In genomic region chr16:9078467-9079429, GRCh38 we compare ENCODE assay signal across 8 cellular contexts. TPM values are rescaled to one million over a fixed set of nuclear protein-coding genes. Genes with fewer than 3 reads are reported as not detected.
DNase-seq lines count a peak whose midpoint lies in the region; ATAC-seq, FAIRE-seq and TF ChIP-seq lines count a peak whose summit lies in the region.
"Not testable (repeated sequence)": the region's sequence is repeated elsewhere in the genome, so short reads cannot be mapped to it uniquely, and the experiment has no call there.

No MANE protein-coding gene starts in this region.

- CTCF ChIA-PET in activated CD8-positive, alpha-beta T cell treated with anti-CD3 and anti-CD28 coated beads for 36 hours (lab: Charles Lee): interaction anchor here (0.9 to 3.5 kb wide), 9 partner anchors 9 to 70 kb away, joined by 3 to 10 read pairs (median 5); partner anchors contain the start of gene HAPSTR1

- POLR2A ChIA-PET in activated CD8-positive, alpha-beta T cell treated with anti-CD3 and anti-CD28 coated beads for 36 hours (lab: Charles Lee): interaction anchor here (0.6 to 7.1 kb wide), 8 partner anchors 9 to 282 kb away, joined by 3 to 78 read pairs (median 5); partner anchors contain the start of gene HAPSTR1

- H3K4me1 ChIP-seq in endodermal cell (ENCODE audit: control insufficient read depth, insufficient read depth, low read length): not testable (repeated sequence)

- TF ChIP-seq CTCF in activated CD8-positive, alpha-beta T cell treated with anti-CD3 and anti-CD28 coated beads for 36 hours (IDR thresholded peaks at IDR 0.05); endodermal cell (conservative IDR thresholded peaks at IDR 0.05): not testable (repeated sequence)

- H3K9ac ChIP-seq in endodermal cell (ENCODE audit: extremely low read depth, low read length, poor library complexity, severe bottlenecking): not testable (repeated sequence)

- not testable (repeated sequence) for FAIRE-seq in RCC 7860 (lab: Jason Lieb, UNC)

- DNase-seq in D341Med (ENCODE audit: low spot score): peak; percentile 54
- DNase-seq in Jurkat, Clone E6-1 (ENCODE audit: low read depth, low spot score): peak; percentile 53
- peak; percentile 85 for DNase-seq in RCC 7860 (ENCODE audit: low spot score)
- peak; percentile 79 for DNase-seq in activated CD8-positive, alpha-beta T cell treated with anti-CD3 and anti-CD28 coated beads for 36 hours
- peak; percentile 67 for DNase-seq in endodermal cell
- not testable (repeated sequence) for DNase-seq in left lobe of liver (ENCODE audit: low spot score)
- peak in 4 of 6 experiments; percentile 2 to 63 (median 32) for DNase-seq in stimulated activated naive CD4-positive, alpha-beta T cell (lab: John Stamatoyannopoulos, UW)

- ATAC-seq in GM21576 (IDR thresholded peaks at IDR 0.05; ENCODE audit: unreplicated experiment) (peak; percentile 53), left lobe of liver (peak; percentile 76)
- ATAC-seq in activated CD8-positive, alpha-beta T cell treated with anti-CD3 and anti-CD28 coated beads for 36 hours: peak; percentile 88

- 79 to 86% methylated on average over 5 to 8 of the region's 8 CpGs for WGBS in endodermal cell (ENCODE audit: insufficient coverage in 1 of 2, insufficient read length in 1 of 2), 2 experiments

- peaks cover 11% of the 10 kb centered on the region for H3K9me3 ChIP-seq in endodermal cell (ENCODE audit: control insufficient read depth, low read length)

- H3K9me3 Mint-ChIP-seq in activated CD8-positive, alpha-beta T cell treated with anti-CD3 and anti-CD28 coated beads for 36 hours; endodermal cell: not testable (repeated sequence)

- not testable (repeated sequence) for H3K36me3 ChIP-seq in endodermal cell (ENCODE audit: control insufficient read depth, insufficient read depth, low read length)

- intact Hi-C loops in activated CD8-positive, alpha-beta T cell treated with anti-CD3 and anti-CD28 coated beads for 36 hours (cut with micrococcal nuclease): not testable (repeated sequence)

- not testable (repeated sequence) for H3K27me3 ChIP-seq in endodermal cell (ENCODE audit: control insufficient read depth, insufficient read depth, low read length, poor library complexity, severe bottlenecking)

- H3K4me1 Mint-ChIP-seq in activated CD8-positive, alpha-beta T cell treated with anti-CD3 and anti-CD28 coated beads for 36 hours (ENCODE audit: low read depth): peaks cover 35% of the 10 kb centered on the region
- not testable (repeated sequence) for H3K4me1 Mint-ChIP-seq in endodermal cell

- H3K27me3 Mint-ChIP-seq in activated CD8-positive, alpha-beta T cell treated with anti-CD3 and anti-CD28 coated beads for 36 hours; endodermal cell (ENCODE audit: insufficient read depth): not testable (repeated sequence)

- H3K27ac Mint-ChIP-seq in activated CD8-positive, alpha-beta T cell treated with anti-CD3 and anti-CD28 coated beads for 36 hours: peak overlapping the region; percentile 95
- H3K27ac Mint-ChIP-seq in endodermal cell: not testable (repeated sequence)

- not testable (repeated sequence) for H3K4me3 ChIP-seq in Jurkat, Clone E6-1 (ENCODE audit: low read length); endodermal cell (ENCODE audit: low read length)

- H3K4me3 Mint-ChIP-seq in activated CD8-positive, alpha-beta T cell treated with anti-CD3 and anti-CD28 coated beads for 36 hours: peak overlapping the region; percentile 21
- not testable (repeated sequence) for H3K4me3 Mint-ChIP-seq in endodermal cell

- peaks cover 13% of the 10 kb centered on the region for H3K36me3 Mint-ChIP-seq in activated CD8-positive, alpha-beta T cell treated with anti-CD3 and anti-CD28 coated beads for 36 hours (ENCODE audit: low read depth)
- H3K36me3 Mint-ChIP-seq in endodermal cell (ENCODE audit: low read depth): not testable (repeated sequence)

- H3K27ac ChIP-seq in endodermal cell (ENCODE audit: low read depth, low read length): not testable (repeated sequence)

RNA-seq across cellular contexts. Expression of gene HAPSTR1, which starts 12.7 kb away (rescaled TPM):
- 9.5 TPM for polyA plus RNA-seq in Jurkat, Clone E6-1 (2012; ENCODE audit: insufficient read depth, insufficient read length)
- total RNA-seq in activated CD8-positive, alpha-beta T cell treated with anti-CD3 and anti-CD28 coated beads for 36 hours: 10 to 100 TPM; 52.5 to 53.4 TPM
- total RNA-seq in endodermal cell (10 to 100 TPM; 60.9 to 68.5 TPM), left lobe of liver (30.3 TPM)
- polyA plus RNA-seq in endodermal cell (2013, experiment 1 of 2): 34.8 TPM
- polyA plus RNA-seq in endodermal cell (2013, experiment 2 of 2): 35.4 TPM
